In genomic region chr2:138866797-138867196, GRCh38 we compare ENCODE assay signal across 23 cellular contexts.
"Had no signal": no experiment of that assay in that cellular context is flagged by ENCODE, and none has a peak within 500 bp of the region (broad histone marks: within the 10 kb centered on the region; RNA-seq: fewer than 3 reads in every experiment).

No MANE protein-coding gene starts in this region.

- DNase-seq: colonic mucosa; cortex of kidney; dermis blood vessel endothelial cell; dorsolateral prefrontal cortex; effector CD4-positive, alpha-beta T cell; effector CD8-positive, alpha-beta T cell; effector memory CD4-positive, alpha-beta T cell; effector memory CD8-positive, alpha-beta T cell; endodermal cell; erythroblast; esophagus squamous epithelium; foreskin fibroblast; foreskin keratinocyte; foreskin melanocyte; gastrocnemius medialis; glutamatergic neuron; head of caudate nucleus; heart left ventricle; heart right ventricle had no signal

- H3K9me3 ChIP-seq: colonic mucosa, esophagus muscularis mucosa, esophagus squamous epithelium, gastrocnemius medialis, gastroesophageal sphincter, heart left ventricle, heart right ventricle had no signal

- H3K4me1 ChIP-seq: colonic mucosa, esophagus muscularis mucosa, esophagus squamous epithelium, foreskin keratinocyte, gastrocnemius medialis, gastroesophageal sphincter, heart left ventricle, heart right ventricle had no signal

- H3K36me3 ChIP-seq: colonic mucosa, esophagus muscularis mucosa, esophagus squamous epithelium, gastrocnemius medialis, gastroesophageal sphincter, heart left ventricle, heart right ventricle had no signal

- H3K27ac ChIP-seq: colonic mucosa, coronary artery, dorsolateral prefrontal cortex, epithelial cell of prostate, esophagus muscularis mucosa, esophagus squamous epithelium, foreskin keratinocyte, gastrocnemius medialis, gastroesophageal sphincter, heart left ventricle, heart right ventricle had no signal

- H3K27me3 ChIP-seq: colonic mucosa, dorsolateral prefrontal cortex, esophagus muscularis mucosa, esophagus squamous epithelium, foreskin keratinocyte, gastrocnemius medialis, heart left ventricle had no signal

- H3K4me3 ChIP-seq: colonic mucosa, coronary artery, dorsolateral prefrontal cortex, esophagus muscularis mucosa, esophagus squamous epithelium, gastrocnemius medialis, gastroesophageal sphincter, heart left ventricle, heart right ventricle had no signal
